8 cellular contexts compared by ENCODE assay signal in genomic region chr10:102132563-102133372, GRCh38. TPM values are rescaled to one million over a fixed set of nuclear protein-coding genes. Genes with fewer than 3 reads are reported as not detected.
DNase-seq lines count a peak whose midpoint lies in the region; ATAC-seq and TF ChIP-seq lines count a peak whose summit lies in the region.

Gene PPRC1 (plus strand): TSS chr10:102133040. CDS start chr10:102133069, 29 bp downstream.

- no peaks in the 10 kb centered on the region for H3K9me3 Mint-ChIP-seq in nephron progenitor cell
- H3K9me3 Mint-ChIP-seq in stimulated activated naive CD8-positive, alpha-beta T cell treated with anti-CD3 and anti-CD28 coated beads, Interleukin-15, amount 100 ng/mL, for 72 hours: no peaks in the 10 kb centered on the region

- H3K27ac Mint-ChIP-seq in nephron progenitor cell: peak within 1 kb of the TSS; percentile 98
- peak within 1 kb of the TSS; percentile 99 to 100 for H3K27ac Mint-ChIP-seq in stimulated activated naive CD8-positive, alpha-beta T cell treated with anti-CD3 and anti-CD28 coated beads, Interleukin-15, amount 100 ng/mL, for 72 hours

- H3K36me3 ChIP-seq in HAP-1 (replicated peaks) (peaks cover 28% of the 10 kb centered on the region), MG63 (peaks cover 41% of the 10 kb centered on the region)

- peaks cover 43% of the 10 kb centered on the region for H3K4me1 Mint-ChIP-seq in nephron progenitor cell
- H3K4me1 Mint-ChIP-seq in stimulated activated naive CD8-positive, alpha-beta T cell treated with anti-CD3 and anti-CD28 coated beads, Interleukin-15, amount 100 ng/mL, for 72 hours: peaks cover 46% of the 10 kb centered on the region

- TF ChIP-seq CTCF in fibroblast of the aortic adventitia (IDR thresholded peaks at IDR 0.05; ENCODE audit: insufficient read depth, low read length): peak; percentile 84
- TF ChIP-seq CTCF in nephron progenitor cell (IDR thresholded peaks at IDR 0.05): peak; percentile 95

- H3K36me3 Mint-ChIP-seq in nephron progenitor cell (ENCODE audit: low read depth): no peaks in the 10 kb centered on the region

- peak; percentile 95 for ATAC-seq in stimulated activated naive CD8-positive, alpha-beta T cell treated with anti-CD3 and anti-CD28 coated beads, Interleukin-15, amount 100 ng/mL, for 72 hours

- peaks cover 40% of the 10 kb centered on the region for H3K4me1 ChIP-seq in HAP-1

- DNase-seq in GF-D8 (lab: John Stamatoyannopoulos, UW) (peak; percentile 98), HAP-1 (ENCODE audit: low spot score in 2 of 2) (peak; percentile 99), MG63 (peak; percentile 99), SHP77 treated with DMSO at 0.1 percent for 48 hours (lab: John Stamatoyannopoulos, UW) (peak; percentile 99), fibroblast of the aortic adventitia (ENCODE audit: low read depth) (peak; percentile 99), nephron progenitor cell (peak; percentile 95)
- peak; percentile 99 for DNase-seq in activated effector memory CD4-positive, alpha-beta T cell treated with anti-CD3 and anti-CD28 coated beads, Interleukin-2, amount 50 U/mL, for 16 hours
- DNase-seq in stimulated activated naive CD8-positive, alpha-beta T cell treated with anti-CD3 and anti-CD28 coated beads, Interleukin-15, amount 100 ng/mL, for 72 hours: peak; percentile 96 to 99

- peak within 1 kb of the TSS; percentile 99 for H3K4me3 ChIP-seq in HAP-1
- peak within 1 kb of the TSS; percentile 95 for H3K4me3 ChIP-seq in MG63
- H3K4me3 ChIP-seq in fibroblast of the aortic adventitia (ENCODE audit: low read depth, low read length): peak within 1 kb of the TSS; percentile 95

- H3K27me3 ChIP-seq in HAP-1 (ENCODE audit: low read depth): no peaks in the 10 kb centered on the region
- no peaks in the 10 kb centered on the region for H3K27me3 ChIP-seq in MG63

- H3K9me3 ChIP-seq in HAP-1 (no peaks in the 10 kb centered on the region), MG63 (no peaks in the 10 kb centered on the region)

- H3K27me3 Mint-ChIP-seq in nephron progenitor cell (ENCODE audit: low read depth, poor library complexity): no peaks in the 10 kb centered on the region
- H3K27me3 Mint-ChIP-seq in stimulated activated naive CD8-positive, alpha-beta T cell treated with anti-CD3 and anti-CD28 coated beads, Interleukin-15, amount 100 ng/mL, for 72 hours: no peaks in the 10 kb centered on the region

- peak within 1 kb of the TSS; percentile 93 for H3K4me3 Mint-ChIP-seq in nephron progenitor cell
- peak within 1 kb of the TSS; percentile 93 to 95 for H3K4me3 Mint-ChIP-seq in stimulated activated naive CD8-positive, alpha-beta T cell treated with anti-CD3 and anti-CD28 coated beads, Interleukin-15, amount 100 ng/mL, for 72 hours

- in situ Hi-C loops in HAP-1 (cut with MboI; ENCODE audit: low sequenced_read_pairs): no loop called here

RNA-seq across cellular contexts. Expression of gene PPRC1, which starts in this region (rescaled TPM):
- 6.7 and 13.3 TPM in 2 replicates for total RNA-seq in MG63 (2014; rRNA removed; shearing (Covaris generic); ENCODE audit: low replicate concordance)
- 14.3 and 22.8 TPM in 2 replicates for total RNA-seq in fibroblast of the aortic adventitia (ENCODE audit: low replicate concordance)

Comparison
In these comparisons a context has a peak if more than half of its experiments do, and no peak if none do; other contexts are left out.
1. Peak in every context shown above with its lines: DNase-seq, ATAC-seq and H3K4me3 ChIP-seq.